1 cellular context compared by ENCODE assay signal in genomic region chr5:36237756-36238155, GRCh38.
TF ChIP-seq lines count a peak whose summit lies in the region.

No MANE protein-coding gene starts in this region.

TF ChIP-seq in neural cell, 6 proteins besides CTCF, POLR2A, EP300 and RAD21 (continued from another document):
- TF ChIP-seq REST (IDR thresholded peaks at IDR 0.05; ENCODE audit: borderline replicate concordance), result no peak
- no peak for TF ChIP-seq EZH2 (IDR thresholded peaks at IDR 0.05; ENCODE audit: borderline replicate concordance, insufficient read depth, low read length, poor library complexity, severe bottlenecking)
- no peak for TF ChIP-seq MXI1 (conservative IDR thresholded peaks at IDR 0.05; ENCODE audit: poor library complexity, severe bottlenecking)
- no peak for TF ChIP-seq SMC3 (conservative IDR thresholded peaks at IDR 0.05; ENCODE audit: poor library complexity)
